In the genomic region with DNA sequence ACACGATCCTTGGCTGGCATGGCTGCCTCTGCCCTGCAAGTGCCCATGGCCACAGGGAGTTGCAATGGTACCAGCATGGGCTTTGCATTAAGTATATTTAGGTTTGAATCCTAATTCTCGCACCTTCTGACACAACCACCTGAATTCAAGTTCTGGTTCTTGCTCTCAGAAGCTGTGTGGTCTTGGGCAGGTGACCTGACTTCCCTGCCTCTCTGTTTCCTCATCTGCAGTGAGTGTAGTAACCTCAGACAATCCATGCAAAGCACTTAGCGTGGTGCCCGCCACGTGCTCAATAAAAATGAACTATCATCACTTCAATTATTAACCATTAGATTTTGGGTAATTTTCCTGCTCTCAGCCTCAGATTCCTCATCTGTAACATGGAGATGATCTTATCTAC, we compare ENCODE assay signal across 28 cellular contexts.
"Had no signal": no experiment of that assay in that cellular context is flagged by ENCODE, and none has a peak within 500 bp of the region (broad histone marks: within the 10 kb centered on the region; RNA-seq: fewer than 3 reads in every experiment).

No MANE protein-coding gene starts in this region.

- H3K9me3 Mint-ChIP-seq: nephron progenitor cell had no signal

- H3K27me3 ChIP-seq: adrenal gland, colonic mucosa, ovary, testis, transverse colon had no signal

- DNase-seq: activated CD4-positive, alpha-beta T cell treated with anti-CD3 and anti-CD28 coated beads for 4 hours; activated CD4-positive, alpha-beta T cell treated with anti-CD3 and anti-CD28 coated beads, Interleukin-2, amount 50 U/mL, for 4 hours; activated gamma-delta T cell; activated T-cell treated with anti-CD3 and anti-CD28 coated beads for 4 hours; adrenal gland; aorta; cerebellar nuclear complex; colonic mucosa; effector CD8-positive, alpha-beta T cell; gastrocnemius medialis; glutamatergic neuron; left lung; mucosa of descending colon; nephron progenitor cell; ovary; right lobe of liver; stimulated activated CD4-positive, alpha-beta T cell treated with anti-CD3 and anti-CD28 coated beads, Interleukin-2, amount 100 ng/mL, for 48 hours; stimulated activated naive CD8-positive, alpha-beta T cell treated with anti-CD3 and anti-CD28 coated beads, Interleukin-15, Interleukin-2, amounts not matched to agents 100 U/mL and 50 U/mL, for 24 hours; T-helper 1 cell; testis; transverse colon had no signal

- H3K27ac Mint-ChIP-seq: activated naive CD4-positive, alpha-beta T cell treated with anti-CD3 and anti-CD28 coated beads, Interleukin-2, amount 50 U/mL, for 72 hours; activated T-helper 1 cell treated with anti-CD3 and anti-CD28 coated beads, Interleukin-12 subunit alpha, Interleukin-12 subunit beta, Interleukin-2, Interleukin-4 antibody, amounts not matched to agents 30 ng/mL and 10 ng/mL and 1 ng/mL, durations not matched to agents 14 hours and 24 hours and 36 hours; brain; nephron progenitor cell; progenitor cell of endocrine pancreas had no signal

- ATAC-seq: activated naive CD4-positive, alpha-beta T cell treated with anti-CD3 and anti-CD28 coated beads, Interleukin-2, amount 50 U/mL, for 72 hours; gastrocnemius medialis; left lung; mucosa of descending colon; right lobe of liver; stimulated activated naive CD8-positive, alpha-beta T cell treated with anti-CD3 and anti-CD28 coated beads, Interleukin-15, Interleukin-2, amounts not matched to agents 100 U/mL and 50 U/mL, for 24 hours had no signal

- H3K9me3 ChIP-seq: adrenal gland, colonic mucosa, gastrocnemius medialis, left lung, mucosa of descending colon, neutrophil, ovary, right lobe of liver, testis, transverse colon had no signal

- H3K36me3 ChIP-seq: adrenal gland, cardiac muscle cell, colonic mucosa, gastrocnemius medialis, left lung, neutrophil, ovary, right lobe of liver, transverse colon had no signal

- H3K36me3 Mint-ChIP-seq: brain had no signal

- H3K4me3 Mint-ChIP-seq: activated T-helper 1 cell treated with anti-CD3 and anti-CD28 coated beads, Interleukin-12 subunit alpha, Interleukin-12 subunit beta, Interleukin-2, Interleukin-4 antibody, amounts not matched to agents 30 ng/mL and 10 ng/mL and 1 ng/mL, durations not matched to agents 14 hours and 24 hours and 36 hours; brain had no signal

- H3K4me3 ChIP-seq: adrenal gland, cardiac muscle cell, colonic mucosa, gastrocnemius medialis, left lung, lung, mucosa of descending colon, ovary, right lobe of liver, testis, transverse colon had no signal

- H3K4me1 ChIP-seq: adrenal gland, colonic mucosa, left lung, testis had no signal

- H3K27ac ChIP-seq: adrenal gland, cardiac muscle cell, colonic mucosa, gastrocnemius medialis, left lung, neutrophil, ovary, right lobe of liver, testis, transverse colon had no signal
